ENCODE assay signal across 22 cellular contexts in the genomic region with DNA sequence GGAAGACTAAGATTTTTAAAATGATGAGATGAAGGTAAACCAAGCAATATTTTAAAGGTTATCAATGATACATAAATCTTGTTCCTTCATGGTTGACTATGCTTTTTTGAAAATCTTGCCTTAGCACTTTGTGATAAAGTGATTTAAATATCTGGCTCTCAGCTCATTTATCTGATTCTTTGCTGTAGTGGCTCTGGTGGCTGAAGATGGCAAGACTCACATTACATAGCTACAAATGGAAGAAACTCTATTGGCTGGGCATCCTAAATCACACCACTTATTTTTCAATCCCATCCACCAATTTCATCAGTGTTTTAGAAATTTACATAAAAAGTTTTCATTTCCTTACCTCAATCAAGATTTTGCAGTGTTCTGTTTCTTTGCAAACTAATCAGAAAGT. TPM values are rescaled to one million over a fixed set of nuclear protein-coding genes. Genes with fewer than 3 reads are reported as not detected.
DNase-seq lines count a peak whose midpoint lies in the region; ATAC-seq, FAIRE-seq and TF ChIP-seq lines count a peak whose summit lies in the region.
"Had no signal": no experiment of that assay in that cellular context is flagged by ENCODE, and none has a peak within 500 bp of the region (broad histone marks: within the 10 kb centered on the region; RNA-seq: fewer than 3 reads in every experiment).

No MANE protein-coding gene starts in this region.

- ATAC-seq in A549 (no peak), Panc1 (no peak), psoas muscle (no peak), GM21529 (IDR thresholded peaks at IDR 0.05; ENCODE audit: unreplicated experiment) (no peak)
- ATAC-seq: body of pancreas, HCT116, heart left ventricle, left ventricle myocardium superior had no signal

- no peak overlapping the region for H3K27ac ChIP-seq in A549
- H3K27ac ChIP-seq in DOHH2 (ENCODE audit: low read depth, low read length), result no peak overlapping the region
- H3K27ac ChIP-seq in Panc1 (ENCODE audit: low read length), result no peak overlapping the region
- H3K27ac ChIP-seq in effector memory CD4-positive, alpha-beta T cell (ENCODE audit: insufficient read depth, low read length, poor library complexity, severe bottlenecking), result no peak overlapping the region
- H3K27ac ChIP-seq in psoas muscle, result no peak overlapping the region
- H3K27ac ChIP-seq: body of pancreas, coronary artery, heart left ventricle, RWPE1, uterus had no signal

- H3K79me2 ChIP-seq in DOHH2 (ENCODE audit: control insufficient read depth, low read length), result no peaks in the 10 kb centered on the region

- H3K36me3 ChIP-seq in DOHH2 (ENCODE audit: control insufficient read depth, low read length) (no peaks in the 10 kb centered on the region), Panc1 (ENCODE audit: control insufficient read depth, insufficient read depth, low read length) (no peaks in the 10 kb centered on the region), psoas muscle (ENCODE audit: insufficient read depth in 1 of 2, low read depth in 1 of 2) (no peaks in the 10 kb centered on the region)
- no peaks in the 10 kb centered on the region for H3K36me3 ChIP-seq in effector memory CD4-positive, alpha-beta T cell (ENCODE audit: control insufficient read depth, insufficient read depth, low read length)
- H3K36me3 ChIP-seq: heart left ventricle, uterus had no signal

- H3K27me3 ChIP-seq in DOHH2 (ENCODE audit: control insufficient read depth, low read length) (no peaks in the 10 kb centered on the region), Panc1 (ENCODE audit: control insufficient read depth, insufficient read depth, low read length) (0 out of 2 replicates have a peak, but pooled peaks cover 2% of the 10 kb centered on the region), psoas muscle (ENCODE audit: insufficient read depth in 3 of 3, low read length in 2 of 3) (no peaks in the 10 kb centered on the region)
- no peaks in the 10 kb centered on the region for H3K27me3 ChIP-seq in effector memory CD4-positive, alpha-beta T cell (replicated peaks; ENCODE audit: control insufficient read depth, insufficient read depth, low read length, poor library complexity, severe bottlenecking)
- H3K27me3 ChIP-seq: body of pancreas, heart left ventricle, uterus had no signal

- no peaks in the 10 kb centered on the region for H3K36me3 Mint-ChIP-seq in mesothelial cell of epicardium

- no peaks in the 10 kb centered on the region for H3K9me3 ChIP-seq in A549
- H3K9me3 ChIP-seq in DOHH2 (ENCODE audit: control insufficient read depth, insufficient read depth, low read length), result no peaks in the 10 kb centered on the region
- no peaks in the 10 kb centered on the region for H3K9me3 ChIP-seq in Panc1 (ENCODE audit: control insufficient read depth, insufficient read depth, low read depth, low read length)
- H3K9me3 ChIP-seq in effector memory CD4-positive, alpha-beta T cell (ENCODE audit: control insufficient read depth, low read length), result no peaks in the 10 kb centered on the region
- H3K9me3 ChIP-seq in psoas muscle, result no peaks in the 10 kb centered on the region
- H3K9me3 ChIP-seq: body of pancreas, heart left ventricle, uterus had no signal

- TF ChIP-seq EP300 in A549 (IDR thresholded peaks at IDR 0.05), result no peak

- in situ Hi-C loops in Panc1 (cut with HindIII; ENCODE audit: low pct_unique_long_range_greater_than_20kb, low sequenced_read_pairs), result no loop called here

- BruUV-seq in Panc1 (replicated peaks; lab: Mats Ljungman, UMichigan), result no TSS peak

- no peak overlapping the region for H3K27ac Mint-ChIP-seq in mesothelial cell of epicardium

- H3K4me3 ChIP-seq in A549 (no peak overlapping the region), DOHH2 (ENCODE audit: low read length) (no peak overlapping the region), Panc1 (ENCODE audit: low read depth in 2 of 2, low read length in 2 of 2) (no peak overlapping the region), psoas muscle (no peak overlapping the region)
- H3K4me3 ChIP-seq in effector memory CD4-positive, alpha-beta T cell (ENCODE audit: insufficient read depth, low read depth, low read length, poor library complexity, severe bottlenecking), result no peak overlapping the region
- H3K4me3 ChIP-seq: body of pancreas, coronary artery, heart left ventricle, uterus had no signal

- CTCF ChIA-PET in A549 (lab: Yijun Ruan, JAX) (interaction anchor here (1.5 kb wide), 2 partner anchors 28 to 466 kb away, joined by 3 to 4 read pairs; no protein-coding TSS in a partner anchor), Panc1 (lab: Charles Lee) (interaction anchor here (0.7 kb wide), 1 partner anchor 81 kb away, joined by 3 read pairs; no protein-coding TSS in a partner anchor)

- TF ChIP-seq RAD21 in A549 (conservative IDR thresholded peaks at IDR 0.05 in 1 of 2, IDR thresholded peaks at IDR 0.05 in 1 of 2), result 0 out of 5 replicates have a peak, but pooled peaks of 1 of the 2 experiments have one; percentile 3

- no peaks in the 10 kb centered on the region; the same call in 1 of the 2 replicates for H3F3A ChIP-seq in DOHH2 (ENCODE audit: control insufficient read depth, insufficient read depth)

- no peaks in the 10 kb centered on the region for H3K9me2 ChIP-seq in DOHH2 (replicated peaks; ENCODE audit: control insufficient read depth, low read length)

- H3K4me2 ChIP-seq in A549 (no peak overlapping the region), DOHH2 (ENCODE audit: low read length) (no peak overlapping the region)

- no peak for FAIRE-seq in A549 (lab: Jason Lieb, UNC)

- intact Hi-C loops in Panc1 (cut with micrococcal nuclease; ENCODE audit: unreplicated experiment) (no loop called here), psoas muscle (cut with DNase I) (no loop called here)

- H3K4me3 Mint-ChIP-seq in mesothelial cell of epicardium, result no peak overlapping the region

- H3K4me1 ChIP-seq in A549, result no peaks in the 10 kb centered on the region
- peaks cover 6% of the 10 kb centered on the region for H3K4me1 ChIP-seq in DOHH2 (ENCODE audit: control insufficient read depth, low read length)
- no peaks in the 10 kb centered on the region for H3K4me1 ChIP-seq in Panc1 (ENCODE audit: control insufficient read depth, insufficient read depth, low read length)
- no peaks in the 10 kb centered on the region for H3K4me1 ChIP-seq in effector memory CD4-positive, alpha-beta T cell (ENCODE audit: control insufficient read depth, insufficient read depth, low read length, poor library complexity, severe bottlenecking)
- no peaks in the 10 kb centered on the region for H3K4me1 ChIP-seq in psoas muscle
- H3K4me1 ChIP-seq: body of pancreas, heart left ventricle, uterus had no signal

- peaks cover 15% of the 10 kb centered on the region for H3K4me1 Mint-ChIP-seq in mesothelial cell of epicardium

- DNase-seq in A549 (ENCODE audit: low read depth in 1 of 2, low spot score in 1 of 2) (peak; percentile 9 to 11), Panc1 (ENCODE audit: low read depth, low spot score) (peak; percentile 5), mesothelial cell of epicardium (ENCODE audit: low spot score in 2 of 2, unreplicated experiment in 2 of 2) (no peak), psoas muscle (no peak), NOMO-1 treated with dmso at 0.1 percent for 144 hours (lab: John Stamatoyannopoulos, UW; ENCODE audit: unreplicated experiment) (no peak)
- no peak for DNase-seq in effector memory CD4-positive, alpha-beta T cell
- DNase-seq: activated CD4-positive, CD25-positive, alpha-beta regulatory T cell treated with anti-CD3 and anti-CD28 coated beads, Interleukin-2, amount 50 U/mL, for 72 hours; body of pancreas; DMS79 treated with DMSO at 0.1 percent for 48 hours; heart left ventricle; left ventricle myocardium superior; NCI-H1092 treated with DMSO at 0.1 percent for 48 hours; NCI-H2081; NCI-H446 treated with DMSO at 0.1 percent for 48 hours; stimulated activated CD8-positive, alpha-beta memory T cell treated with anti-CD3 and anti-CD28 coated beads, Interleukin-4, amount 100 ng/mL, for 48 hours; SW 1271; uterus had no signal

- H3K27me3 Mint-ChIP-seq in mesothelial cell of epicardium (ENCODE audit: low read depth), result no peaks in the 10 kb centered on the region

- H4K20me1 ChIP-seq in DOHH2 (ENCODE audit: control insufficient read depth, insufficient read depth, low read depth, low read length), result no peaks in the 10 kb centered on the region

- TF ChIP-seq CTCF in A549 (IDR thresholded peaks at IDR 0.05) (peak; percentile 19; the same call in 1 of the 3 replicates), DOHH2 (IDR thresholded peaks at IDR 0.05; ENCODE audit: low read depth, low read length, poor library complexity, severe bottlenecking) (peak; percentile 68), Panc1 (IDR thresholded peaks at IDR 0.05) (peak; percentile 55; the same call in 1 of the 2 replicates), mesothelial cell of epicardium (IDR thresholded peaks at IDR 0.05; ENCODE audit: unreplicated experiment) (peak; percentile 30), psoas muscle (IDR thresholded peaks at IDR 0.05) (no peak)

- no peak for TF ChIP-seq POLR2A in A549 (IDR thresholded peaks at IDR 0.05; ENCODE audit: low read length)

- no peaks in the 10 kb centered on the region for H3K9me3 Mint-ChIP-seq in mesothelial cell of epicardium

- POLR2A ChIA-PET in A549 (lab: Yijun Ruan, JAX) (no interaction called here), Panc1 (lab: Charles Lee) (no interaction called here)

RNA-seq across cellular contexts. Expression of a gene that starts 16.6 kb away (rescaled TPM):
- polyA plus RNA-seq in A549 (2011; rRNA removed) (not detected in 2 replicates), A549 (2017; fragmentation: RNase III; extraction: RNeasy Plus Mini Kit Qiagen cat#74134 plus additional on column Dnase treatment) (not detected in 3 replicates), psoas muscle (1 to 10 TPM; 2.9 to 6.3 (median 6.2) TPM)
- polyA plus RNA-seq in A549 (2012; cell fraction: cytosol; rRNA removed), result 0.05 TPM in 1 of 2 replicates, not detected in the other
- not detected in 2 replicates for polyA plus RNA-seq in A549 (2012; cell fraction: nucleus; rRNA removed)
- polyA minus RNA-seq in A549 (2011; rRNA and poly(A)+ RNA removed), result not detected in 2 replicates
- total RNA-seq in Panc1 (2021; ENCODE audit: unreplicated experiment) (0.36 TPM), mesothelial cell of epicardium (104 to 111 TPM (median 107 TPM) in 3 replicates), psoas muscle (10 to 100 TPM in 2 of 4 donors, 1 to 10 TPM in 2; 1.4 to 47.0 (median 9.3) TPM)
- 0.19 TPM for polyA plus RNA-seq in Panc1 (2012; ENCODE audit: insufficient read length)

Comparison
In these comparisons a context has a peak if more than half of its experiments do, and no peak if none do; other contexts are left out.
1. DNase-seq: peak in A549 (2 of 2) and Panc1 (single experiment); none in mesothelial cell of epicardium (0 of 2), effector memory CD4-positive, alpha-beta T cell (0 of 3), psoas muscle (0 of 2) and NOMO-1 treated with dmso at 0.1 percent for 144 hours (single experiment).